ENCODE assay signal across 30 cellular contexts in genomic region chrX:1788300-1788911, GRCh38.
"Had no signal": no experiment of that assay in that cellular context is flagged by ENCODE, and none has a peak within 500 bp of the region (broad histone marks: within the 10 kb centered on the region; RNA-seq: fewer than 3 reads in every experiment).

No MANE protein-coding gene starts in this region.

- H3K36me3 ChIP-seq: neural progenitor cell, neutrophil, ovary, right lobe of liver, sigmoid colon, suprapubic skin, tibial artery, transverse colon, upper lobe of left lung, uterus had no signal

- H3K4me1 Mint-ChIP-seq: naive thymus-derived CD4-positive, alpha-beta T cell; natural killer cell; nephron; neural progenitor cell; stimulated activated effector memory CD8-positive, alpha-beta T cell treated with anti-CD3 and anti-CD28 coated beads, Interleukin-12 subunit alpha, Interleukin-12 subunit beta, amount 100 ng/mL, for 72 hours; stimulated activated naive CD8-positive, alpha-beta T cell treated with anti-CD3 and anti-CD28 coated beads, Interleukin-15, amount 100 ng/mL, for 72 hours had no signal

- H3K27ac Mint-ChIP-seq: naive thymus-derived CD4-positive, alpha-beta T cell; natural killer cell; nephron; neural progenitor cell; progenitor cell of endocrine pancreas; stimulated activated effector memory CD8-positive, alpha-beta T cell treated with anti-CD3 and anti-CD28 coated beads, Interleukin-12 subunit alpha, Interleukin-12 subunit beta, amount 100 ng/mL, for 72 hours; stimulated activated naive CD8-positive, alpha-beta T cell treated with anti-CD3 and anti-CD28 coated beads, Interleukin-15, amount 100 ng/mL, for 72 hours had no signal

- H3K79me2 ChIP-seq: parathyroid adenoma had no signal

- H3K27me3 Mint-ChIP-seq: progenitor cell of endocrine pancreas; stimulated activated naive CD8-positive, alpha-beta T cell treated with anti-CD3 and anti-CD28 coated beads, Interleukin-15, amount 100 ng/mL, for 72 hours had no signal

- H3K4me3 Mint-ChIP-seq: naive thymus-derived CD4-positive, alpha-beta T cell; natural killer cell; nephron; neural progenitor cell; stimulated activated effector memory CD8-positive, alpha-beta T cell treated with anti-CD3 and anti-CD28 coated beads, Interleukin-12 subunit alpha, Interleukin-12 subunit beta, amount 100 ng/mL, for 72 hours; stimulated activated naive CD8-positive, alpha-beta T cell treated with anti-CD3 and anti-CD28 coated beads, Interleukin-15, amount 100 ng/mL, for 72 hours had no signal

- H3K9ac ChIP-seq: neural progenitor cell, parathyroid adenoma had no signal

- H3K4me3 ChIP-seq: neural progenitor cell, ovary, psoas muscle, right lobe of liver, sigmoid colon, suprapubic skin, testis, tibial artery, transverse colon, upper lobe of left lung, uterus had no signal

- H3K36me3 Mint-ChIP-seq: neural progenitor cell; stimulated activated effector memory CD8-positive, alpha-beta T cell treated with anti-CD3 and anti-CD28 coated beads, Interleukin-12 subunit alpha, Interleukin-12 subunit beta, amount 100 ng/mL, for 72 hours had no signal

- H3K9me3 ChIP-seq: neutrophil, ovary, psoas muscle, right lobe of liver, testis, transverse colon, uterus had no signal

- H3K4me2 ChIP-seq: neural progenitor cell had no signal

- DNase-seq: naive thymus-derived CD4-positive, alpha-beta T cell; natural killer cell; nucleus accumbens; ovary; posterior cingulate gyrus; psoas muscle; right cardiac atrium; right lobe of liver; sigmoid colon; small intestine; stimulated activated CD4-positive, alpha-beta T cell treated with anti-CD3 and anti-CD28 coated beads, Interleukin-15, amount 100 ng/mL, for 24 hours; stimulated activated CD4-positive, alpha-beta T cell treated with anti-CD3 and anti-CD28 coated beads, Interleukin-2, amount 100 ng/mL, for 24 hours; stimulated activated CD4-positive, alpha-beta T cell treated with anti-CD3 and anti-CD28 coated beads, Interleukin-2, amount 100 ng/mL, for 48 hours; stimulated activated CD4-positive, alpha-beta T cell treated with anti-CD3 and anti-CD28 coated beads, Interleukin-4, amount 100 ng/mL, for 24 hours; stimulated activated naive CD4-positive, alpha-beta T cell; stimulated activated naive CD8-positive, alpha-beta T cell treated with anti-CD3 and anti-CD28 coated beads, Interleukin-15, amount 100 ng/mL, for 72 hours; stimulated activated naive CD8-positive, alpha-beta T cell treated with anti-CD3 and anti-CD28 coated beads, Interleukin-15, Interleukin-2, amounts not matched to agents 100 U/mL and 50 U/mL, for 24 hours; substantia nigra; testis; transverse colon; upper lobe of left lung; uterus had no signal

- H2AFZ ChIP-seq: neural progenitor cell, parathyroid adenoma had no signal

- H3K4me1 ChIP-seq: neural progenitor cell, parathyroid adenoma, psoas muscle, right lobe of liver, sigmoid colon, suprapubic skin, testis, tibial artery, transverse colon, upper lobe of left lung, uterus had no signal

- H3K27ac ChIP-seq: neural progenitor cell, neutrophil, ovary, parathyroid adenoma, psoas muscle, right lobe of liver, sigmoid colon, suprapubic skin, testis, tibial artery, transverse colon, upper lobe of left lung, uterus had no signal

- H3K27me3 ChIP-seq: neural progenitor cell, neutrophil, ovary, right lobe of liver, sigmoid colon, suprapubic skin, testis, tibial artery, transverse colon, upper lobe of left lung, uterus had no signal
